ENCODE assay signal across 1 cellular context in the genomic region with DNA sequence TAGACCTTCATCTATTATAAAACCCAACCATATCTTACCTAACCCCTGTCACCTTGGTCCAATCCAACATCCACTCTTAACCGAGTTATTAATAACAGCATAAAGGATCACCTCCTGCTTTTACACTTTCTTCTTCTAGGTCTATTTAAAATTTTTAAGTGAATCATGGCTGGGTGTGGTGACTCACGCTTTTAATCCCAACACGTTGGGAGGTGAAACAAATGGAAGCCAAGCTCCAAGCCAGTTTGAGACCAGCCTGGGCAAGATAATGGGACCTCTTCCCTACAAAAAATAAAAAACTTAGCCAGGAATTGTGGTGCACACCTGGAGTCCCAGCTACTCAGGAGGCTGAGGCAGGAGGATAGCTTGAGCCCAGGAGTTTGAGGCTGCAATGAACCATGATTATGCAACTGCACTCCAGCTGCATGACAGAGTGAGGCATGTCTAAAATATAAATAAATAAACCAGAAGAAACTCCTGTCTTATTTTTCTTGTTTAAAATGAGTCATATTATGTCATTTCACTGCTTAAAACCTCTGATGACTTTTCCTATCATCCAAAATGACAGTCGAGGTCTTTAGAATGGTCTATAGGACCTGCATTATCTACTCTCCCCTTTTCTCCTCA.
TF ChIP-seq lines count a peak whose summit lies in the region.

No MANE protein-coding gene starts in this region.

TF ChIP-seq in HepG2, 621 proteins besides CTCF, POLR2A, EP300 and RAD21 (continued from another document):
- TF ChIP-seq, protein P1, sequence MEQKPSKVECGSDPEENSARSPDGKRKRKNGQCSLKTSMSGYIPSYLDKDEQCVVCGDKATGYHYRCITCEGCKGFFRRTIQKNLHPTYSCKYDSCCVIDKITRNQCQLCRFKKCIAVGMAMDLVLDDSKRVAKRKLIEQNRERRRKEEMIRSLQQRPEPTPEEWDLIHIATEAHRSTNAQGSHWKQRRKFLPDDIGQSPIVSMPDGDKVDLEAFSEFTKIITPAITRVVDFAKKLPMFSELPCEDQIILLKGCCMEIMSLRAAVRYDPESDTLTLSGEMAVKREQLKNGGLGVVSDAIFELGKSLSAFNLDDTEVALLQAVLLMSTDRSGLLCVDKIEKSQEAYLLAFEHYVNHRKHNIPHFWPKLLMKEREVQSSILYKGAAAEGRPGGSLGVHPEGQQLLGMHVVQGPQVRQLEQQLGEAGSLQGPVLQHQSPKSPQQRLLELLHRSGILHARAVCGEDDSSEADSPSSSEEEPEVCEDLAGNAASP (CRISPR knock-in tag; IDR thresholded peaks at IDR 0.05; ENCODE audit: borderline replicate concordance): no peak
- TF ChIP-seq, protein P2, sequence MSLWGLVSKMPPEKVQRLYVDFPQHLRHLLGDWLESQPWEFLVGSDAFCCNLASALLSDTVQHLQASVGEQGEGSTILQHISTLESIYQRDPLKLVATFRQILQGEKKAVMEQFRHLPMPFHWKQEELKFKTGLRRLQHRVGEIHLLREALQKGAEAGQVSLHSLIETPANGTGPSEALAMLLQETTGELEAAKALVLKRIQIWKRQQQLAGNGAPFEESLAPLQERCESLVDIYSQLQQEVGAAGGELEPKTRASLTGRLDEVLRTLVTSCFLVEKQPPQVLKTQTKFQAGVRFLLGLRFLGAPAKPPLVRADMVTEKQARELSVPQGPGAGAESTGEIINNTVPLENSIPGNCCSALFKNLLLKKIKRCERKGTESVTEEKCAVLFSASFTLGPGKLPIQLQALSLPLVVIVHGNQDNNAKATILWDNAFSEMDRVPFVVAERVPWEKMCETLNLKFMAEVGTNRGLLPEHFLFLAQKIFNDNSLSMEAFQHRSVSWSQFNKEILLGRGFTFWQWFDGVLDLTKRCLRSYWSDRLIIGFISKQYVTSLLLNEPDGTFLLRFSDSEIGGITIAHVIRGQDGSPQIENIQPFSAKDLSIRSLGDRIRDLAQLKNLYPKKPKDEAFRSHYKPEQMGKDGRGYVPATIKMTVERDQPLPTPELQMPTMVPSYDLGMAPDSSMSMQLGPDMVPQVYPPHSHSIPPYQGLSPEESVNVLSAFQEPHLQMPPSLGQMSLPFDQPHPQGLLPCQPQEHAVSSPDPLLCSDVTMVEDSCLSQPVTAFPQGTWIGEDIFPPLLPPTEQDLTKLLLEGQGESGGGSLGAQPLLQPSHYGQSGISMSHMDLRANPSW (CRISPR knock-in tag; IDR thresholded peaks at IDR 0.05; ENCODE audit: borderline replicate concordance): no peak
- no peak for TF ChIP-seq XRCC5 (optimal IDR thresholded peaks at IDR 0.05; ENCODE audit: low read length)
- TF ChIP-seq, protein P3, sequence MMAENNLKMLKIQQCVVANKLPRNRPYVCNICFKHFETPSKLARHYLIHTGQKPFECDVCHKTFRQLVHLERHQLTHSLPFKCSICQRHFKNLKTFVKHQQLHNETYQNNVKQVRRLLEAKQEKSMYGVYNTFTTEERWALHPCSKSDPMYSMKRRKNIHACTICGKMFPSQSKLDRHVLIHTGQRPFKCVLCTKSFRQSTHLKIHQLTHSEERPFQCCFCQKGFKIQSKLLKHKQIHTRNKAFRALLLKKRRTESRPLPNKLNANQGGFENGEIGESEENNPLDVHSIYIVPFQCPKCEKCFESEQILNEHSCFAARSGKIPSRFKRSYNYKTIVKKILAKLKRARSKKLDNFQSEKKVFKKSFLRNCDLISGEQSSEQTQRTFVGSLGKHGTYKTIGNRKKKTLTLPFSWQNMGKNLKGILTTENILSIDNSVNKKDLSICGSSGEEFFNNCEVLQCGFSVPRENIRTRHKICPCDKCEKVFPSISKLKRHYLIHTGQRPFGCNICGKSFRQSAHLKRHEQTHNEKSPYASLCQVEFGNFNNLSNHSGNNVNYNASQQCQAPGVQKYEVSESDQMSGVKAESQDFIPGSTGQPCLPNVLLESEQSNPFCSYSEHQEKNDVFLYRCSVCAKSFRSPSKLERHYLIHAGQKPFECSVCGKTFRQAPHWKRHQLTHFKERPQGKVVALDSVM (CRISPR knock-in tag; IDR thresholded peaks at IDR 0.05): peak; percentile 35; the same call in 1 of the 2 replicates
- TF ChIP-seq MIER3 (CRISPR knock-in tag; IDR thresholded peaks at IDR 0.05; ENCODE audit: borderline replicate concordance): no peak
